Comparison of ENCODE assay signal across 10 cellular contexts in the genomic region with DNA sequence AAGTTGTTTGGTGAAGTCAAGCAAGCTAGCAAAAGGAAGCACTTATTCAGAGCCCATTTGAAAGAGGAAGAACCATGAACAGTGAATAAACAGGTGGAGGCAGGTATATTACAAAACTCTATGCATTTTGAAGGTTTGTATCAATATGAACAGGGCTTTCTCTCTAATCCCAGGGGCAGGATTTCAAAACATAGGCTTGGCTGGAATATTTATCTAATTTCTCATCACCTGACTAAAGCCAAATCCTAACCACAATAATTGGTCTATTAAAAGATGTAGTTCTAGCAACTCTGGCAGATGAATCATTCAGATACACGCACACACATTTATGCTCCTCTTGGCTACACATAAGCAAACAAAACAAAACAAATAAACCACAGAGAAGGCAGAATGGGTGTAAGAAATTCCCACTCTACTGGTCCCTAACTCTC.
A peak's percentile ranks its signal among the peaks of the same experiment; 100 is the strongest.
DNase-seq lines count a peak whose midpoint lies in the region; ATAC-seq, FAIRE-seq and TF ChIP-seq lines count a peak whose summit lies in the region.
"Had no signal": no experiment of that assay in that cellular context is flagged by ENCODE, and none has a peak within 500 bp of the region (broad histone marks: within the 10 kb centered on the region; RNA-seq: fewer than 3 reads in every experiment).

No MANE protein-coding gene starts in this region.

- H2AFZ ChIP-seq in mesenchymal stem cell (ENCODE audit: low read depth, low read length), result no peak overlapping the region

- H3K23ac ChIP-seq in mesenchymal stem cell (ENCODE audit: low read length in 2 of 2), result no peak overlapping the region

- no TSS peak for BruUV-seq in Calu3 (replicated peaks; lab: Mats Ljungman, UMichigan)

- CTCF ChIA-PET in Calu3 (lab: Charles Lee), result no interaction called here

- peak overlapping the region; percentile 71 for H3K27ac Mint-ChIP-seq in Calu3 (ENCODE audit: unreplicated experiment)

- H3K9me3 ChIP-seq in mesenchymal stem cell (ENCODE audit: control insufficient read depth, low read length) (no peaks in the 10 kb centered on the region), body of pancreas (no peaks in the 10 kb centered on the region)

- H4K8ac ChIP-seq in mesenchymal stem cell (ENCODE audit: low read length), result no peak overlapping the region

- H3K4me1 ChIP-seq in mesenchymal stem cell (ENCODE audit: control insufficient read depth, insufficient read depth, low read depth, low read length) (no peaks in the 10 kb centered on the region), body of pancreas (no peaks in the 10 kb centered on the region)

- H3K4me3 Mint-ChIP-seq in Calu3 (ENCODE audit: low read depth, unreplicated experiment), result no peak overlapping the region

- no peak overlapping the region for H2BK15ac ChIP-seq in mesenchymal stem cell (ENCODE audit: low read depth, poor library complexity, severe bottlenecking)

- peaks cover 4% of the 10 kb centered on the region for H3K9me3 Mint-ChIP-seq in Calu3 (ENCODE audit: low read depth, unreplicated experiment)

- no peaks in the 10 kb centered on the region for H3K36me3 ChIP-seq in mesenchymal stem cell (ENCODE audit: control insufficient read depth in 1 of 2, insufficient read depth in 2 of 2, low read depth in 1 of 2, low read length in 2 of 2)
- H3K36me3 ChIP-seq in body of pancreas (replicated peaks in 1 of 2; ENCODE audit: insufficient read depth in 1 of 2, low read depth in 2 of 2), result no peaks in the 10 kb centered on the region

- DNase-seq in Calu3, result no peak
- peak; percentile 78 to 92 for DNase-seq in NCI-H1930 (lab: John Stamatoyannopoulos, UW)
- DNase-seq in brain pericyte (ENCODE audit: low read depth, low spot score), result peak; percentile 57
- peak; percentile 83 for DNase-seq in mesenchymal stem cell
- DNase-seq in body of pancreas, result no peak
- DNase-seq in GM12891 (ENCODE audit: insufficient read length, low spot score), result no peak
- DNase-seq: H7; stimulated activated CD4-positive, alpha-beta T cell treated with anti-CD3 and anti-CD28 coated beads, Interleukin-4, amount 100 ng/mL, for 24 hours had no signal

- no peak overlapping the region for H2BK12ac ChIP-seq in mesenchymal stem cell (ENCODE audit: low read length in 2 of 2)

- no peak for FAIRE-seq in GM12891 (lab: Jason Lieb, UNC)

- no peak overlapping the region for H3K4ac ChIP-seq in mesenchymal stem cell (ENCODE audit: low read depth in 1 of 2, low read length in 2 of 2)

- H3K4me1 Mint-ChIP-seq in Calu3 (ENCODE audit: low read depth, unreplicated experiment), result peaks cover 42% of the 10 kb centered on the region

- 0% methylated on average over 1 of the region's 1 CpG for WGBS in mesenchymal stem cell
- 23 to 44% methylated on average over 1 of the region's 1 CpG for WGBS in body of pancreas, 2 donors

- H3K27me3 Mint-ChIP-seq in Calu3 (ENCODE audit: unreplicated experiment), result no peaks in the 10 kb centered on the region

- H2BK120ac ChIP-seq in mesenchymal stem cell (ENCODE audit: low read depth, low read length), result no peak overlapping the region

- TF ChIP-seq CTCF in Calu3 (IDR thresholded peaks at IDR 0.05; ENCODE audit: unreplicated experiment) (no peak), body of pancreas (IDR thresholded peaks at IDR 0.05) (no peak)

- H2AK5ac ChIP-seq in mesenchymal stem cell (ENCODE audit: low read length, severe bottlenecking), result no peak overlapping the region

- no peaks in the 10 kb centered on the region for H3K27me3 ChIP-seq in mesenchymal stem cell (ENCODE audit: control insufficient read depth in 1 of 2, insufficient read depth in 1 of 2, low read length in 2 of 2)
- H3K27me3 ChIP-seq in body of pancreas, result no peaks in the 10 kb centered on the region

- no peak overlapping the region for H3K18ac ChIP-seq in mesenchymal stem cell (ENCODE audit: low read depth in 1 of 2, low read length in 2 of 2)

- H2BK5ac ChIP-seq in mesenchymal stem cell (ENCODE audit: low read depth, low read length, poor library complexity, severe bottlenecking), result no peak overlapping the region

- H3K4me3 ChIP-seq in mesenchymal stem cell (ENCODE audit: insufficient read depth in 1 of 2, low read depth in 1 of 2, low read length in 2 of 2), result no peak overlapping the region
- no peak overlapping the region for H3K4me3 ChIP-seq in body of pancreas

- intact Hi-C loops in Calu3 (cut with micrococcal nuclease; ENCODE audit: unreplicated experiment), result loop anchor here (2.0 kb wide), 1 partner anchor 38 kb away; no protein-coding TSS in a partner anchor
- intact Hi-C loops in body of pancreas (cut with DNase I), result no loop called here

- no peak for ATAC-seq in body of pancreas
- ATAC-seq in HG03378 (IDR thresholded peaks at IDR 0.05; ENCODE audit: unreplicated experiment), result no peak
- no peak for ATAC-seq in GM21723 (IDR thresholded peaks at IDR 0.05; ENCODE audit: unreplicated experiment)

- no peak overlapping the region for H4K91ac ChIP-seq in mesenchymal stem cell (ENCODE audit: low read length)

- peaks cover 6% of the 10 kb centered on the region for H3K36me3 Mint-ChIP-seq in Calu3 (ENCODE audit: insufficient read depth, unreplicated experiment)

- H3K14ac ChIP-seq in mesenchymal stem cell (ENCODE audit: low read length in 2 of 2), result no peak overlapping the region

- peak overlapping the region; percentile 78 for H3K9ac ChIP-seq in mesenchymal stem cell (ENCODE audit: low read length)

- no peaks in the 10 kb centered on the region for H3K79me1 ChIP-seq in mesenchymal stem cell (replicated peaks; ENCODE audit: low read length, poor library complexity, severe bottlenecking)

- TF ChIP-seq POLR2A in body of pancreas (IDR thresholded peaks at IDR 0.05) (no peak), GM12891 (IDR thresholded peaks at IDR 0.05; ENCODE audit: low read depth, low read length) (no peak)

- no peak overlapping the region for H3K27ac ChIP-seq in mesenchymal stem cell (ENCODE audit: low read length, poor library complexity, severe bottlenecking)
- no peak overlapping the region for H3K27ac ChIP-seq in body of pancreas

- H3K4me2 ChIP-seq in mesenchymal stem cell (ENCODE audit: low read length, poor library complexity, severe bottlenecking), result no peak overlapping the region

TF ChIP-seq in GM12891, 5 proteins besides CTCF, POLR2A, EP300 and RAD21:
- TF ChIP-seq SPI1 (IDR thresholded peaks at IDR 0.05; ENCODE audit: low read depth, low read length) (no peak), POU2F2 (IDR thresholded peaks at IDR 0.05; ENCODE audit: low read depth, low read length) (no peak), PAX5 (IDR thresholded peaks at IDR 0.05; ENCODE audit: insufficient read depth, low read length, severe bottlenecking) (no peak), TAF1 (IDR thresholded peaks at IDR 0.05; ENCODE audit: low read depth, low read length) (no peak), POLR2AphosphoS5 (IDR thresholded peaks at IDR 0.05; ENCODE audit: low read depth, low read length) (no peak)

Comparison
In these comparisons a context has a peak if more than half of its experiments do, and no peak if none do; other contexts are left out.
1. DNase-seq: peak in NCI-H1930 (2 of 2), brain pericyte (single experiment) and mesenchymal stem cell (single experiment); none in Calu3 (single experiment), body of pancreas (0 of 4) and GM12891 (single experiment).